Comparison of ENCODE assay signal across 1 cellular context in genomic region chr18:59700535-59700967, GRCh38.
TF ChIP-seq lines count a peak whose summit lies in the region.

No MANE protein-coding gene starts in this region.

TF ChIP-seq in H1, 55 proteins besides CTCF, POLR2A, EP300 and RAD21:
- TF ChIP-seq KDM1A (IDR thresholded peaks at IDR 0.05; ENCODE audit: borderline replicate concordance, low read length) (no peak), TAF1 (IDR thresholded peaks at IDR 0.05; ENCODE audit: low read depth, low read length) (no peak), KDM4A (IDR thresholded peaks at IDR 0.05; ENCODE audit: low read depth, low read length, severe bottlenecking) (no peak), SIRT6 (IDR thresholded peaks at IDR 0.05; ENCODE audit: low read length) (no peak), TEAD4 (IDR thresholded peaks at IDR 0.05; ENCODE audit: low read depth, low read length) (no peak), POLR2AphosphoS5 (IDR thresholded peaks at IDR 0.05; ENCODE audit: low read depth, low read length) (no peak), TBP (IDR thresholded peaks at IDR 0.05; ENCODE audit: low read depth, low read length) (no peak), SP1 (IDR thresholded peaks at IDR 0.05; ENCODE audit: low read depth, low read length) (no peak), SUZ12 (IDR thresholded peaks at IDR 0.05; ENCODE audit: low read length) (no peak), TAF7 (optimal IDR thresholded peaks at IDR 0.05; ENCODE audit: borderline replicate concordance, low read depth, low read length) (no peak)
